In the genomic region with DNA sequence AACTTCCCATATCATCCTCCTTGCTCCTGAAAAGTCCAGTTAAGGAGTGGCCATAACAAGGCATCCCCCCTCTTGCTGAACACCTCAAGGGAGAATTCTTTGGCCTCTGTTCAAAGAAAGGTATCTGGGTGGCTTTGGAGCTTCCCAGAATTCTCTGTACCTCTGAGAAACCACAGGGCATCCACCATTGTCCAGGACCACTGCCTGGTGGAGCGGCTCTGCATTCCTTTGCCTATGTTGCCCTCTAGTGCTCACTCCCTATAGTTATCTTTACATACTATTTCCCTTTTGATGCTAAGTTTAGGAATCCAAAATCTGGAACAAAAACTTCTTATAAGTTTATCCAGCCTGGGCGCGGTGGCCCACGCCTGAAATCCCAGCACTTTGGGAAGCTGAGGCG, we compare ENCODE assay signal across 7 cellular contexts. TPM values are rescaled to one million over a fixed set of nuclear protein-coding genes. Genes with fewer than 3 reads are reported as not detected.
A peak's percentile ranks its signal among the peaks of the same experiment; 100 is the strongest.
DNase-seq lines count a peak whose midpoint lies in the region; ATAC-seq lines count a peak whose summit lies in the region.

No MANE protein-coding gene starts in this region.

- H3K4ac ChIP-seq in mesendoderm (ENCODE audit: low read depth, low read length) = no peak overlapping the region

- no peak overlapping the region for H3K4me2 ChIP-seq in mesendoderm (ENCODE audit: low read length)

- no peak overlapping the region for H2AK5ac ChIP-seq in mesendoderm (ENCODE audit: low read length)

- no peaks in the 10 kb centered on the region for H3K4me1 ChIP-seq in NT2/D1 (ENCODE audit: insufficient read depth, insufficient read length)
- no peaks in the 10 kb centered on the region for H3K4me1 ChIP-seq in mesendoderm (ENCODE audit: control insufficient read depth, low read depth, low read length)

- ATAC-seq in activated naive CD4-positive, alpha-beta T cell treated with anti-CD3 and anti-CD28 coated beads, Interleukin-2, amount 50 U/mL, for 72 hours = no peak

- H3K9ac ChIP-seq in NT2/D1 (ENCODE audit: insufficient read length, low read depth) (no peak overlapping the region), mesendoderm (ENCODE audit: low read length) (no peak overlapping the region)

- H4K8ac ChIP-seq in mesendoderm (ENCODE audit: low read depth, low read length) = no peak overlapping the region

- H2BK120ac ChIP-seq in mesendoderm (ENCODE audit: low read depth, low read length) = no peak overlapping the region

- no CpG with 5 or more reads among the region's 5 CpGs for WGBS in mesendoderm (ENCODE audit: extremely low coverage, insufficient coverage, low lambda C conversion rate)

- H2BK15ac ChIP-seq in mesendoderm (replicated peaks; ENCODE audit: low read depth) = no peak overlapping the region

- H3K18ac ChIP-seq in mesendoderm (ENCODE audit: low read length) = no peak overlapping the region

- peak; percentile 84 for DNase-seq in GM03348 (ENCODE audit: low spot score)
- peak; percentile 69 for DNase-seq in HT-29 (ENCODE audit: low spot score)
- DNase-seq in NT2/D1 (ENCODE audit: low read depth, low spot score) = peak; percentile 57
- peak; percentile 35 to 56 for DNase-seq in dermis microvascular lymphatic vessel endothelial cell (ENCODE audit: low read depth in 2 of 2)
- peak; percentile 75 for DNase-seq in mesendoderm
- DNase-seq in activated CD8-positive, alpha-beta memory T cell treated with anti-CD3 and anti-CD28 coated beads, Interleukin-2, amount 50 U/mL, for 48 hours = no peak
- no peak for DNase-seq in activated naive CD4-positive, alpha-beta T cell treated with anti-CD3 and anti-CD28 coated beads, Interleukin-2, amount 50 U/mL, for 72 hours (ENCODE audit: low spot score in 2 of 2)

- H3K27ac ChIP-seq in mesendoderm (ENCODE audit: low read depth, low read length) = no peak overlapping the region

- no peak overlapping the region for H3K23ac ChIP-seq in mesendoderm (ENCODE audit: low read length)

- H3K4me3 ChIP-seq in NT2/D1 (ENCODE audit: insufficient read length, low read depth) (no peak overlapping the region), mesendoderm (ENCODE audit: low read length) (no peak overlapping the region)

- H3K27ac Mint-ChIP-seq in activated naive CD4-positive, alpha-beta T cell treated with anti-CD3 and anti-CD28 coated beads, Interleukin-2, amount 50 U/mL, for 72 hours = no peak overlapping the region

- H3K79me1 ChIP-seq in mesendoderm (ENCODE audit: low read length) = no peaks in the 10 kb centered on the region

- no peaks in the 10 kb centered on the region for H3K9me3 ChIP-seq in NT2/D1 (ENCODE audit: insufficient read depth, low read length)

- H3K36me3 ChIP-seq in NT2/D1 (ENCODE audit: insufficient read depth, insufficient read length, low read length) = no peaks in the 10 kb centered on the region
- H3K36me3 ChIP-seq in mesendoderm (ENCODE audit: control insufficient read depth, insufficient read depth, low read length) = no peaks in the 10 kb centered on the region

- H2BK5ac ChIP-seq in mesendoderm (ENCODE audit: low read length) = no peak overlapping the region

- no peaks in the 10 kb centered on the region for H3K36me3 Mint-ChIP-seq in activated naive CD4-positive, alpha-beta T cell treated with anti-CD3 and anti-CD28 coated beads, Interleukin-2, amount 50 U/mL, for 72 hours

- no peak overlapping the region for H3K56ac ChIP-seq in mesendoderm (ENCODE audit: low read length)

- H3K79me2 ChIP-seq in mesendoderm (ENCODE audit: control insufficient read depth, insufficient read depth, low read length) = no peaks in the 10 kb centered on the region

- H4K5ac ChIP-seq in mesendoderm (ENCODE audit: low read length) = no peak overlapping the region

- no peaks in the 10 kb centered on the region for H3K27me3 ChIP-seq in NT2/D1 (ENCODE audit: insufficient read depth, insufficient read length)
- no peaks in the 10 kb centered on the region for H3K27me3 ChIP-seq in mesendoderm (ENCODE audit: insufficient read depth, low read length, poor library complexity)

- H3K9me3 Mint-ChIP-seq in activated naive CD4-positive, alpha-beta T cell treated with anti-CD3 and anti-CD28 coated beads, Interleukin-2, amount 50 U/mL, for 72 hours = no peaks in the 10 kb centered on the region

RNA-seq across cellular contexts. Expression of a gene that starts 30.3 kb away (rescaled TPM):
- 3.4 and 4.1 TPM in 2 replicates for total RNA-seq in HT-29 (2014; rRNA removed; shearing (Covaris generic))
- 0.13 and 0.39 TPM in 2 replicates for total RNA-seq in dermis microvascular lymphatic vessel endothelial cell
- polyA plus RNA-seq in mesendoderm (2013, experiment 1 of 2) = 0.65 TPM
- 0.84 TPM for polyA plus RNA-seq in mesendoderm (2013, experiment 2 of 2)
- total RNA-seq in activated naive CD4-positive, alpha-beta T cell treated with anti-CD3 and anti-CD28 coated beads, Interleukin-2, amount 50 U/mL, for 72 hours = 1 to 10 TPM in 1 of 2 donors, under 1 TPM in 1; 0.14 to 1.5 TPM

RNA-seq across cellular contexts. Expression of a gene that starts 32.4 kb away (rescaled TPM):
- total RNA-seq in HT-29 (2014; rRNA removed; shearing (Covaris generic)) = 8.1 and 15.2 TPM in 2 replicates
- total RNA-seq in dermis microvascular lymphatic vessel endothelial cell = 24.0 and 26.9 TPM in 2 replicates
- 15.7 TPM for polyA plus RNA-seq in mesendoderm (2013, experiment 1 of 2)
- polyA plus RNA-seq in mesendoderm (2013, experiment 2 of 2) = 15.7 TPM
- total RNA-seq in activated naive CD4-positive, alpha-beta T cell treated with anti-CD3 and anti-CD28 coated beads, Interleukin-2, amount 50 U/mL, for 72 hours = 10 to 100 TPM; 10.8 to 15.9 TPM

Comparison
In these comparisons a context has a peak if more than half of its experiments do, and no peak if none do; other contexts are left out.
1. DNase-seq: peak in GM03348 (single experiment), HT-29 (single experiment), NT2/D1 (single experiment), dermis microvascular lymphatic vessel endothelial cell (2 of 2) and mesendoderm (single experiment); none in activated CD8-positive, alpha-beta memory T cell treated with anti-CD3 and anti-CD28 coated beads, Interleukin-2, amount 50 U/mL, for 48 hours (single experiment) and activated naive CD4-positive, alpha-beta T cell treated with anti-CD3 and anti-CD28 coated beads, Interleukin-2, amount 50 U/mL, for 72 hours (0 of 2).